ENCODE assay signal across 18 cellular contexts in genomic region chr4:108328033-108328732, GRCh38.
"Had no signal": no experiment of that assay in that cellular context is flagged by ENCODE, and none has a peak within 500 bp of the region (broad histone marks: within the 10 kb centered on the region; RNA-seq: fewer than 3 reads in every experiment).

No MANE protein-coding gene starts in this region.

- H3K27me3 Mint-ChIP-seq: stimulated activated naive CD8-positive, alpha-beta T cell treated with anti-CD3 and anti-CD28 coated beads, Interleukin-15, amount 100 ng/mL, for 72 hours had no signal

- H3K4me3 ChIP-seq: ascending aorta, breast epithelium, gastrocnemius medialis, heart left ventricle, left ventricle myocardium inferior, prostate gland, right atrium auricular region, skin epidermis had no signal

- H3K9me3 Mint-ChIP-seq: stimulated activated naive CD8-positive, alpha-beta T cell treated with anti-CD3 and anti-CD28 coated beads, Interleukin-15, amount 100 ng/mL, for 72 hours; WTC11 had no signal

- H3K4me3 Mint-ChIP-seq: stimulated activated naive CD8-positive, alpha-beta T cell treated with anti-CD3 and anti-CD28 coated beads, Interleukin-15, amount 100 ng/mL, for 72 hours; type B pancreatic cell; WTC11 had no signal

- DNase-seq: activated CD4-positive, alpha-beta T cell treated with anti-CD3 and anti-CD28 coated beads for 4 hours; activated CD8-positive, alpha-beta memory T cell treated with anti-CD3 and anti-CD28 coated beads, Interleukin-2, amount 50 U/mL, for 48 hours; activated gamma-delta T cell treated with Interleukin-2 at 50 U/mL for 16 hours; effector CD4-positive, alpha-beta T cell; gastrocnemius medialis; heart left ventricle; left ventricle myocardium inferior; mammary epithelial cell; stimulated activated CD4-positive, alpha-beta T cell treated with anti-CD3 and anti-CD28 coated beads, Interleukin-15, amount 100 ng/mL, for 24 hours; stimulated activated CD4-positive, alpha-beta T cell treated with anti-CD3 and anti-CD28 coated beads, Interleukin-2, amount 100 ng/mL, for 48 hours; stimulated activated naive CD8-positive, alpha-beta T cell treated with anti-CD3 and anti-CD28 coated beads, Interleukin-15, amount 100 ng/mL, for 72 hours had no signal

- ATAC-seq: gastrocnemius medialis; heart left ventricle; stimulated activated naive CD8-positive, alpha-beta T cell treated with anti-CD3 and anti-CD28 coated beads, Interleukin-15, amount 100 ng/mL, for 72 hours; WTC11 had no signal

- H3K36me3 Mint-ChIP-seq: type B pancreatic cell, WTC11 had no signal

- H3K27ac Mint-ChIP-seq: stimulated activated naive CD8-positive, alpha-beta T cell treated with anti-CD3 and anti-CD28 coated beads, Interleukin-15, amount 100 ng/mL, for 72 hours; type B pancreatic cell; WTC11 had no signal
